2 cellular contexts compared by ENCODE assay signal in genomic region chr20:62885046-62885445, GRCh38.
TF ChIP-seq lines count a peak whose summit lies in the region.

No MANE protein-coding gene starts in this region.

TF ChIP-seq in WTC11, 78 proteins besides CTCF, POLR2A, EP300 and RAD21:
- no peak for TF ChIP-seq JAZF1 (CRISPR knock-in tag; IDR thresholded peaks at IDR 0.05)
- no peak for TF ChIP-seq ESRRA (CRISPR knock-in tag; IDR thresholded peaks at IDR 0.05; ENCODE audit: borderline replicate concordance)
- no peak for TF ChIP-seq ZNF138 (CRISPR knock-in tag; conservative IDR thresholded peaks at IDR 0.05)
- no peak for TF ChIP-seq TCF7 (CRISPR knock-in tag; IDR thresholded peaks at IDR 0.05; ENCODE audit: low read depth)
- no peak for TF ChIP-seq ZNF425 (CRISPR knock-in tag; conservative IDR thresholded peaks at IDR 0.05)
- TF ChIP-seq ELF4 (CRISPR knock-in tag; IDR thresholded peaks at IDR 0.05; ENCODE audit: low read depth), result no peak
- no peak for TF ChIP-seq ZBTB43 (CRISPR knock-in tag; IDR thresholded peaks at IDR 0.05)
- no peak for TF ChIP-seq ZNF232 (CRISPR knock-in tag; IDR thresholded peaks at IDR 0.05)
- TF ChIP-seq NR1H2 (CRISPR knock-in tag; IDR thresholded peaks at IDR 0.05), result no peak
- TF ChIP-seq FOXJ3 (CRISPR knock-in tag; IDR thresholded peaks at IDR 0.05; ENCODE audit: borderline replicate concordance), result no peak
- no peak for TF ChIP-seq OVOL2 (CRISPR knock-in tag; IDR thresholded peaks at IDR 0.05; ENCODE audit: borderline replicate concordance)
- TF ChIP-seq ATF6 (CRISPR knock-in tag; IDR thresholded peaks at IDR 0.05), result no peak
- TF ChIP-seq ZNF416 (CRISPR knock-in tag; IDR thresholded peaks at IDR 0.05), result no peak
- TF ChIP-seq AFF4 (CRISPR knock-in tag; IDR thresholded peaks at IDR 0.05; ENCODE audit: borderline replicate concordance), result no peak
- no peak for TF ChIP-seq CBFB (CRISPR knock-in tag; IDR thresholded peaks at IDR 0.05; ENCODE audit: low read depth)
- TF ChIP-seq ETV6 (CRISPR knock-in tag; IDR thresholded peaks at IDR 0.05), result no peak
- no peak for TF ChIP-seq MAX (CRISPR knock-in tag; IDR thresholded peaks at IDR 0.05)
- no peak for TF ChIP-seq NR3C1 (CRISPR knock-in tag; conservative IDR thresholded peaks at IDR 0.05; ENCODE audit: low read depth)
- TF ChIP-seq NFE2L1 (CRISPR knock-in tag; IDR thresholded peaks at IDR 0.05), result no peak

TF ChIP-seq in HepG2, 621 proteins besides CTCF, POLR2A, EP300 and RAD21:
- TF ChIP-seq PAF1 (CRISPR knock-in tag; IDR thresholded peaks at IDR 0.05), result 0 out of 2 replicates have a peak, but pooled peaks have one; percentile 45
- no peak for TF ChIP-seq KMT2A (CRISPR knock-in tag; IDR thresholded peaks at IDR 0.05)
- TF ChIP-seq POLR2G (IDR thresholded peaks at IDR 0.05; ENCODE audit: low read depth, low read length), result 0 out of 2 replicates have a peak, but pooled peaks have one; percentile 42
- peak; percentile 59 for TF ChIP-seq RBM22 (optimal IDR thresholded peaks at IDR 0.05; ENCODE audit: low read length)
- no peak for TF ChIP-seq RFX5 (IDR thresholded peaks at IDR 0.05; ENCODE audit: low read depth, low read length)
- 0 out of 2 replicates have a peak, but pooled peaks have one; percentile 17 for TF ChIP-seq HHEX (CRISPR knock-in tag; IDR thresholded peaks at IDR 0.05)
TF ChIP-seq in HepG2: peak in this region for 4.
